ENCODE assay signal across 11 cellular contexts in genomic region chr1:162015196-162015595, GRCh38. TPM values are rescaled to one million over a fixed set of nuclear protein-coding genes. Genes with fewer than 3 reads are reported as not detected.
"Had no signal": no experiment of that assay in that cellular context is flagged by ENCODE, and none has a peak within 500 bp of the region (broad histone marks: within the 10 kb centered on the region; RNA-seq: fewer than 3 reads in every experiment).

No MANE protein-coding gene starts in this region.

- H3K9ac ChIP-seq: GM23248 had no signal

- H3K36me3 ChIP-seq: HAP-1 had no signal

- H3K27ac ChIP-seq: GM23248, HL-60 had no signal

- H3K4me3 ChIP-seq: GM23248, HAP-1 had no signal

- H2AFZ ChIP-seq: GM23248 had no signal

- ATAC-seq: HCT116, HepG2 had no signal

- H3K4me1 ChIP-seq: HAP-1 had no signal

- FAIRE-seq: H54, HepG2 had no signal

- DNase-seq: GM23248, GOT3, HFFc6, Karpas-422, KBM-7 had no signal

- H3K9me3 ChIP-seq: HAP-1 had no signal

RNA-seq across cellular contexts. Expression of gene OLFML2B, which starts 8.5 kb away (rescaled TPM):
- total RNA-seq: HepG2 had no signal
- polyA plus RNA-seq: HepG2, IgD-negative memory B cell had no signal

RNA-seq across cellular contexts. Expression of gene NOS1AP, which starts 54.3 kb away (rescaled TPM):
- total RNA-seq: GM23248 had no signal
- polyA plus RNA-seq: IgD-negative memory B cell had no signal
